Comparison of ENCODE assay signal across 25 cellular contexts in the genomic region with DNA sequence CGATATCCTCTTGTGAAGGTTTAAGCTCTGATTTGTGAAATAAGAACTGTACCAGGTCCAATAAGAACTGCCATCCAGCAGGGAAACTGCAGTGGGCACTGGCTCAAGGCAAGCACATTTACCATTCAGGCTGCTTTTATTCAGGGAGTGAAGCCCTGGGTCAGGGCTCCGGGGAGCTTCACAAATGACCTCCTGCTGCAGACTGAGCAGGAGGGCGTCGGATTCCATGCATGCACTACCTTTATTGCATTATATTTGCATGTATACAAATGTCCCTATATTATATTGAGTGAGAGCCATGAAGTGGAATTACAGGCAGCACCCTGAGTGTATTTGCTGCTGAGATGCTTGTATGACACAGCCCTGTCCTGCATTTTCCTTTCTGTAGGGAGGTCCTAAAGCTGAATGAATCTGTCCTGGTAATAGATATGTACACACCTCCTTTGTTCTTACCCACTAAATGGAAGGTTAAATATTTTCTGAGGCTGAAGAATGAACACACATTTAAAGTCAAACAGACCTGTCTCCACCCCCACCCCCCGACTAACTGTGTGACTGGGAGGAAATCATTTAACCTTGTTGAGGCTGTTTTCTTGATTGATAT.
DNase-seq lines count a peak whose midpoint lies in the region; ATAC-seq and TF ChIP-seq lines count a peak whose summit lies in the region.
"Had no signal": no experiment of that assay in that cellular context is flagged by ENCODE, and none has a peak within 500 bp of the region (broad histone marks: within the 10 kb centered on the region; RNA-seq: fewer than 3 reads in every experiment).

No MANE protein-coding gene starts in this region.

- H3K4me3 Mint-ChIP-seq in Calu3 (ENCODE audit: low read depth, unreplicated experiment) (no peak overlapping the region), nephron progenitor cell (no peak overlapping the region)
- no peak overlapping the region for H3K4me3 Mint-ChIP-seq in CD8-positive, alpha-beta T cell
- H3K4me3 Mint-ChIP-seq: activated naive CD4-positive, alpha-beta T cell treated with anti-CD3 and anti-CD28 coated beads for 36 hours; B cell; CD8-positive, alpha-beta memory T cell; stimulated activated naive CD8-positive, alpha-beta T cell treated with anti-CD3 and anti-CD28 coated beads, Interleukin-15, Interleukin-2, amounts not matched to agents 100 ng/mL and 50 ng/mL, for 24 hours had no signal

- ATAC-seq in PC-3 = peak; percentile 31
- no peak for ATAC-seq in CD8-positive, alpha-beta T cell
- ATAC-seq in lower lobe of right lung = no peak

- H3K36me3 Mint-ChIP-seq in Calu3 (ENCODE audit: insufficient read depth, unreplicated experiment) (no peaks in the 10 kb centered on the region), nephron progenitor cell (ENCODE audit: low read depth) (no peaks in the 10 kb centered on the region)
- no peaks in the 10 kb centered on the region for H3K36me3 Mint-ChIP-seq in CD8-positive, alpha-beta T cell
- H3K36me3 Mint-ChIP-seq: brain; CD8-positive, alpha-beta memory T cell had no signal

- H3K27ac Mint-ChIP-seq in Calu3 (ENCODE audit: unreplicated experiment) = no peak overlapping the region
- no peak overlapping the region for H3K27ac Mint-ChIP-seq in nephron progenitor cell
- H3K27ac Mint-ChIP-seq in CD8-positive, alpha-beta T cell = no peak overlapping the region
- H3K27ac Mint-ChIP-seq: activated naive CD4-positive, alpha-beta T cell treated with anti-CD3 and anti-CD28 coated beads for 36 hours; B cell; CD8-positive, alpha-beta memory T cell; stimulated activated naive CD8-positive, alpha-beta T cell treated with anti-CD3 and anti-CD28 coated beads, Interleukin-15, Interleukin-2, amounts not matched to agents 100 ng/mL and 50 ng/mL, for 24 hours had no signal

- no peak overlapping the region for H3K18ac ChIP-seq in mesenchymal stem cell (ENCODE audit: low read depth in 1 of 2, low read length in 2 of 2)

- H4K20me1 ChIP-seq in Karpas-422 (ENCODE audit: insufficient read depth, low read depth, low read length) = no peaks in the 10 kb centered on the region
- no peaks in the 10 kb centered on the region for H4K20me1 ChIP-seq in PC-3 (ENCODE audit: low read length)

- H2BK15ac ChIP-seq in mesenchymal stem cell (ENCODE audit: low read depth, poor library complexity, severe bottlenecking) = no peak overlapping the region

- POLR2A ChIA-PET in PC-3 (lab: Charles Lee; ENCODE audit: unreplicated experiment) (no interaction called here), HEK293T (lab: Yijun Ruan, JAX) (no interaction called here)
- POLR2A ChIA-PET in CD8-positive, alpha-beta T cell (lab: Charles Lee) = no interaction called here

- H3K4me1 Mint-ChIP-seq in Calu3 (ENCODE audit: low read depth, unreplicated experiment) = peaks cover 21% of the 10 kb centered on the region
- peaks cover 31% of the 10 kb centered on the region for H3K4me1 Mint-ChIP-seq in nephron progenitor cell
- no peaks in the 10 kb centered on the region for H3K4me1 Mint-ChIP-seq in CD8-positive, alpha-beta T cell (ENCODE audit: low read depth)
- H3K4me1 Mint-ChIP-seq: B cell; CD8-positive, alpha-beta memory T cell had no signal

- H3K79me2 ChIP-seq in Karpas-422 (ENCODE audit: low read length) (no peaks in the 10 kb centered on the region), PC-3 (ENCODE audit: low read length) (no peaks in the 10 kb centered on the region)

- H3F3A ChIP-seq in PC-3 (ENCODE audit: low read length, unreplicated experiment) = no peaks in the 10 kb centered on the region

- no peak overlapping the region for H3K4me3 ChIP-seq in Karpas-422 (ENCODE audit: low read length)
- H3K4me3 ChIP-seq in PC-3 (ENCODE audit: low read length) = no peak overlapping the region
- no peak overlapping the region for H3K4me3 ChIP-seq in CD8-positive, alpha-beta T cell (ENCODE audit: low read depth, low read length)
- H3K4me3 ChIP-seq in lower lobe of right lung = no peak overlapping the region
- H3K4me3 ChIP-seq in mesenchymal stem cell (ENCODE audit: insufficient read depth in 1 of 2, low read depth in 1 of 2, low read length in 2 of 2) = no peak overlapping the region
- H3K4me3 ChIP-seq: adrenal gland, dorsolateral prefrontal cortex, Peyer's patch had no signal

- H3K14ac ChIP-seq in mesenchymal stem cell (ENCODE audit: low read length in 2 of 2) = no peak overlapping the region

- H3K9ac ChIP-seq in Karpas-422 (ENCODE audit: low read length) (no peak overlapping the region), PC-3 (ENCODE audit: low read length) (no peak overlapping the region), mesenchymal stem cell (ENCODE audit: low read length) (no peak overlapping the region)

- H3K36me3 ChIP-seq in Karpas-422 (ENCODE audit: insufficient read depth, low read length) (no peaks in the 10 kb centered on the region), PC-3 (ENCODE audit: low read depth, low read length) (no peaks in the 10 kb centered on the region), lower lobe of right lung (no peaks in the 10 kb centered on the region), mesenchymal stem cell (ENCODE audit: control insufficient read depth in 1 of 2, insufficient read depth in 2 of 2, low read depth in 1 of 2, low read length in 2 of 2) (no peaks in the 10 kb centered on the region)
- no peaks in the 10 kb centered on the region for H3K36me3 ChIP-seq in CD8-positive, alpha-beta T cell (ENCODE audit: insufficient read depth, low read length)
- H3K36me3 ChIP-seq: adrenal gland, Peyer's patch had no signal

- H4K91ac ChIP-seq in mesenchymal stem cell (ENCODE audit: low read length) = no peak overlapping the region

- intact Hi-C loops in Calu3 (cut with micrococcal nuclease; ENCODE audit: unreplicated experiment) (no loop called here), PC-3 (cut with micrococcal nuclease) (loop anchor here (2.0 kb wide), 1 partner anchor 16 kb away; no protein-coding TSS in a partner anchor), lower lobe of right lung (cut with DNase I) (no loop called here)
- intact Hi-C loops in CD8-positive, alpha-beta T cell (cut with DNase I, micrococcal nuclease) = no loop called here

- H3K27me3 Mint-ChIP-seq in Calu3 (ENCODE audit: unreplicated experiment) = no peaks in the 10 kb centered on the region
- peaks cover 5% of the 10 kb centered on the region for H3K27me3 Mint-ChIP-seq in nephron progenitor cell (ENCODE audit: low read depth, poor library complexity)
- peaks cover 8% of the 10 kb centered on the region for H3K27me3 Mint-ChIP-seq in CD8-positive, alpha-beta T cell (ENCODE audit: low read depth)
- H3K27me3 Mint-ChIP-seq: brain had no signal

- H2AFZ ChIP-seq in Karpas-422 (ENCODE audit: low read length) = no peak overlapping the region
- H2AFZ ChIP-seq in PC-3 (ENCODE audit: low read length) = no peak overlapping the region
- H2AFZ ChIP-seq in mesenchymal stem cell (ENCODE audit: low read depth, low read length) = no peak overlapping the region

- no peak overlapping the region for H3K23ac ChIP-seq in mesenchymal stem cell (ENCODE audit: low read length in 2 of 2)

- TF ChIP-seq CTCF in Calu3 (IDR thresholded peaks at IDR 0.05; ENCODE audit: unreplicated experiment) (no peak), PC-3 (conservative IDR thresholded peaks at IDR 0.05; ENCODE audit: low read depth, low read length) (no peak), nephron progenitor cell (IDR thresholded peaks at IDR 0.05) (no peak), lower lobe of right lung (IDR thresholded peaks at IDR 0.05) (no peak)
- TF ChIP-seq CTCF in CD8-positive, alpha-beta T cell (IDR thresholded peaks at IDR 0.05) = no peak

- H2BK120ac ChIP-seq in mesenchymal stem cell (ENCODE audit: low read depth, low read length) = no peak overlapping the region

- no peak overlapping the region for H3K4ac ChIP-seq in mesenchymal stem cell (ENCODE audit: low read depth in 1 of 2, low read length in 2 of 2)

- no peak overlapping the region for H2AK5ac ChIP-seq in mesenchymal stem cell (ENCODE audit: low read length, severe bottlenecking)

- H3K79me1 ChIP-seq in mesenchymal stem cell (replicated peaks; ENCODE audit: low read length, poor library complexity, severe bottlenecking) = no peaks in the 10 kb centered on the region

- no peak overlapping the region for H3K4me2 ChIP-seq in Karpas-422 (ENCODE audit: low read depth, low read length, poor library complexity, severe bottlenecking)
- H3K4me2 ChIP-seq in PC-3 (ENCODE audit: low read length) = no peak overlapping the region
- H3K4me2 ChIP-seq in mesenchymal stem cell (ENCODE audit: low read length, poor library complexity, severe bottlenecking) = no peak overlapping the region

- H3K9me3 ChIP-seq in Karpas-422 (ENCODE audit: low read length) = no peaks in the 10 kb centered on the region
- no peaks in the 10 kb centered on the region for H3K9me3 ChIP-seq in PC-3 (ENCODE audit: low read length)
- no peaks in the 10 kb centered on the region for H3K9me3 ChIP-seq in CD8-positive, alpha-beta T cell (ENCODE audit: low read length)
- H3K9me3 ChIP-seq in lower lobe of right lung = no peaks in the 10 kb centered on the region
- H3K9me3 ChIP-seq in mesenchymal stem cell (ENCODE audit: control insufficient read depth, low read length) = no peaks in the 10 kb centered on the region
- H3K9me3 ChIP-seq: adrenal gland, Peyer's patch had no signal

- H3K9me3 Mint-ChIP-seq in Calu3 (ENCODE audit: low read depth, unreplicated experiment) (no peaks in the 10 kb centered on the region), nephron progenitor cell (no peaks in the 10 kb centered on the region)
- H3K9me3 Mint-ChIP-seq in CD8-positive, alpha-beta T cell = peaks cover 2% of the 10 kb centered on the region
- H3K9me3 Mint-ChIP-seq: activated naive CD4-positive, alpha-beta T cell treated with anti-CD3 and anti-CD28 coated beads for 36 hours; CD8-positive, alpha-beta memory T cell; stimulated activated naive CD8-positive, alpha-beta T cell treated with anti-CD3 and anti-CD28 coated beads, Interleukin-15, Interleukin-2, amounts not matched to agents 100 ng/mL and 50 ng/mL, for 24 hours had no signal

- H3K27ac ChIP-seq in Karpas-422 (ENCODE audit: low read length) (no peak overlapping the region), PC-3 (ENCODE audit: low read length) (no peak overlapping the region), lower lobe of right lung (no peak overlapping the region), mesenchymal stem cell (ENCODE audit: low read length, poor library complexity, severe bottlenecking) (no peak overlapping the region)
- H3K27ac ChIP-seq in CD8-positive, alpha-beta T cell (ENCODE audit: low read depth, low read length) = no peak overlapping the region
- H3K27ac ChIP-seq: adrenal gland, Peyer's patch had no signal

- BruUV-seq in Calu3 (replicated peaks; lab: Mats Ljungman, UMichigan) = no TSS peak
- no TSS peak for BruUV-seq in PC-3 (replicated peaks; lab: Mats Ljungman, UMichigan)

- CTCF ChIA-PET in Calu3 (lab: Charles Lee) = interaction anchor here (0.6 to 0.8 kb wide), 4 partner anchors 54 to 546 kb away, joined by 3 to 6 read pairs (median 4); no protein-coding TSS in a partner anchor
- CTCF ChIA-PET in PC-3 (lab: Charles Lee) = no interaction called here
- CTCF ChIA-PET in HEK293T (lab: Yijun Ruan, JAX) = no interaction called here
- CTCF ChIA-PET in CD8-positive, alpha-beta T cell (lab: Charles Lee) = no interaction called here

- H3K4me1 ChIP-seq in Karpas-422 (ENCODE audit: low read length) (peaks cover 10% of the 10 kb centered on the region), PC-3 (ENCODE audit: insufficient read depth, low read length) (no peaks in the 10 kb centered on the region), lower lobe of right lung (no peaks in the 10 kb centered on the region), mesenchymal stem cell (ENCODE audit: control insufficient read depth, insufficient read depth, low read depth, low read length) (no peaks in the 10 kb centered on the region)
- no peaks in the 10 kb centered on the region for H3K4me1 ChIP-seq in CD8-positive, alpha-beta T cell (ENCODE audit: insufficient read depth, low read length)
- H3K4me1 ChIP-seq: adrenal gland, Peyer's patch had no signal

- WGBS in mesenchymal stem cell = 70% methylated on average over 2 of the region's 5 CpGs

- H4K8ac ChIP-seq in mesenchymal stem cell (ENCODE audit: low read length) = no peak overlapping the region

- H3K9me2 ChIP-seq in Karpas-422 (replicated peaks; ENCODE audit: insufficient read depth, low read length) (no peaks in the 10 kb centered on the region), PC-3 (replicated peaks; ENCODE audit: low read length) (no peaks in the 10 kb centered on the region)

- H3K27me3 ChIP-seq in Karpas-422 (ENCODE audit: low read length) = no peaks in the 10 kb centered on the region
- peaks cover 30% of the 10 kb centered on the region for H3K27me3 ChIP-seq in PC-3 (ENCODE audit: low read length)
- no peaks in the 10 kb centered on the region for H3K27me3 ChIP-seq in CD8-positive, alpha-beta T cell (ENCODE audit: insufficient read depth, low read length)
- H3K27me3 ChIP-seq in lower lobe of right lung (ENCODE audit: low read depth) = no peaks in the 10 kb centered on the region
- H3K27me3 ChIP-seq in mesenchymal stem cell (ENCODE audit: control insufficient read depth in 1 of 2, insufficient read depth in 1 of 2, low read length in 2 of 2) = peaks cover 5 to 6% of the 10 kb centered on the region in 2 experiments
- H3K27me3 ChIP-seq: adrenal gland, dorsolateral prefrontal cortex, Peyer's patch had no signal

- no peak overlapping the region for H2BK5ac ChIP-seq in mesenchymal stem cell (ENCODE audit: low read depth, low read length, poor library complexity, severe bottlenecking)

- no peak overlapping the region for H2BK12ac ChIP-seq in mesenchymal stem cell (ENCODE audit: low read length in 2 of 2)

- DNase-seq in Calu3 (peak; percentile 18), Karpas-422 (peak; percentile 45), PC-3 (no peak), nephron progenitor cell (peak; percentile 10), HEK293T (ENCODE audit: extremely low spot score) (no peak), lower lobe of right lung (no peak), mesenchymal stem cell (no peak)
- no peak for DNase-seq in CD8-positive, alpha-beta T cell
- DNase-seq: activated CD4-positive, alpha-beta T cell treated with anti-CD3 and anti-CD28 coated beads, Interleukin-2, amount 50 U/mL, for 48 hours; activated CD4-positive, CD25-positive, alpha-beta regulatory T cell; activated naive CD4-positive, alpha-beta T cell treated with anti-CD3 and anti-CD28 coated beads for 36 hours; adrenal gland; CD8-positive, alpha-beta memory T cell; DMS79 treated with DMSO at 0.1 percent for 48 hours; IMR-90; NCI-H1092; NCI-H187 treated with DMSO at 0.1 percent for 48 hours; NCI-H345; nucleus accumbens; Peyer's patch; SIG-M5 had no signal

Comparison
In these comparisons a context has a peak if more than half of its experiments do, and no peak if none do; other contexts are left out.
1. DNase-seq: peak in Calu3 (single experiment), Karpas-422 (single experiment) and nephron progenitor cell (single experiment); none in PC-3 (single experiment), HEK293T (single experiment), CD8-positive, alpha-beta T cell (0 of 7), lower lobe of right lung (single experiment) and mesenchymal stem cell (single experiment).